Comparison of ENCODE assay signal across 8 cellular contexts in the genomic region with DNA sequence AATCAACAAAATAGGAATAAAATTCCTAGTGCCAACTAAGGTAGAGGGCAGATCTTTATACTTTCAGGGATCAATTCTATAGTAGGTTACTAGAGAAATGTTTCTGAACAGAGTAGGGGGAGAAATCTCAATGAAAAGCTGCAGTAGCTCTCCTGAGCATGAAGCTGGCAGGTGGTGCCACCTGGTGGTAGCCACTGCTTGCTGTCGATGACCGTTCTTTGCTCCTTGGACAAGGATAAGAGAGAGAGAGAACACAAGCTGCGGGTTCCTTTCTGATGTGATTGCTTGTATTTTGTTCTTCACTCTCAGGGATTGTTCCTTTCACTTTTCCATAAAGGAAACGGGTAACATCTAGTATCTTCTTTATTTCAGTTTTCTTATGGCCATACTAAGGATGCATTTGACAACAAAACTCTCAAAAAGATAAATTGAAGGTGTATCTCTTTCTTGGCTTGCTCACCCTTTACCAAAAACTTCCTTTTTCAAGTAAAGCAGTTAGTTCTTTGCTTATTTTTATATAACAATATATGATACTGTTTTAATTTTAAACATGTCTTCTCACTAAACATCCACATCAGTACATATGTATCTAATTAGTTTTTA. TPM values are rescaled to one million over a fixed set of nuclear protein-coding genes. Genes with fewer than 3 reads are reported as not detected.
DNase-seq lines count a peak whose midpoint lies in the region; ATAC-seq and TF ChIP-seq lines count a peak whose summit lies in the region.

No MANE protein-coding gene starts in this region.

- H3K36me3 ChIP-seq in PC-9 (ENCODE audit: low read depth) (no peaks in the 10 kb centered on the region), neutrophil (no peaks in the 10 kb centered on the region)

- CTCF ChIA-PET in PC-9 (lab: Charles Lee): interaction anchor here (0.6 to 1.3 kb wide), 5 partner anchors 13 to 897 kb away, joined by 3 to 8 read pairs (median 5); no protein-coding TSS in a partner anchor

- DNase-seq in DMS153 treated with DMSO at 0.1 percent for 48 hours (lab: John Stamatoyannopoulos, UW; ENCODE audit: unreplicated experiment) (peak; percentile 65), PC-9 (peak; percentile 69 to 73), fibroblast of pulmonary artery (ENCODE audit: low read depth) (peak; percentile 86), ureter (ENCODE audit: low spot score) (peak; percentile 63)
- peak; percentile 51 for DNase-seq in Jurkat, Clone E6-1 (ENCODE audit: low read depth, low spot score)
- peak; percentile 62 for DNase-seq in activated T-cell treated with anti-CD3 and anti-CD28 coated beads, Interleukin-2, amount 50 U/mL, for 1 hour

- H3K9me3 ChIP-seq in PC-9 (ENCODE audit: insufficient read depth, low read depth): no peaks in the 10 kb centered on the region
- no peaks in the 10 kb centered on the region for H3K9me3 ChIP-seq in neutrophil

- H3K79me2 ChIP-seq in PC-9 (ENCODE audit: low read depth): no peaks in the 10 kb centered on the region

- BruUV-seq in PC-9 (replicated peaks; lab: Mats Ljungman, UMichigan): no TSS peak

- no peak overlapping the region for H3K4me2 ChIP-seq in PC-9

- no peak overlapping the region for H2AFZ ChIP-seq in PC-9

- H3F3A ChIP-seq in PC-9 (ENCODE audit: insufficient read depth, low read depth): no peaks in the 10 kb centered on the region

- H3K9me2 ChIP-seq in PC-9 (ENCODE audit: insufficient read depth): no peaks in the 10 kb centered on the region

- no peaks in the 10 kb centered on the region for H3K27me3 ChIP-seq in PC-9 (ENCODE audit: insufficient read depth, low read depth)
- peaks cover 37% of the 10 kb centered on the region for H3K27me3 ChIP-seq in neutrophil

- no peaks in the 10 kb centered on the region for H3K4me1 ChIP-seq in PC-9 (replicated peaks; ENCODE audit: insufficient read depth)
- no peaks in the 10 kb centered on the region for H3K4me1 ChIP-seq in neutrophil (ENCODE audit: control insufficient read depth in 1 of 2, insufficient read depth in 1 of 2, low read depth in 1 of 2, low read length in 1 of 2)

- POLR2A ChIA-PET in PC-9 (lab: Charles Lee; ENCODE audit: unreplicated experiment): interaction anchor here (0.5 to 0.6 kb wide), 3 partner anchors 18 to 98 kb away, joined by 3 to 9 read pairs (median 3); no protein-coding TSS in a partner anchor

- ATAC-seq in GM21423 (IDR thresholded peaks at IDR 0.05; ENCODE audit: unreplicated experiment): peak; percentile 93

- H3K4me3 ChIP-seq in Jurkat, Clone E6-1 (ENCODE audit: low read length): no peak overlapping the region
- no peak overlapping the region for H3K4me3 ChIP-seq in PC-9
- no peak overlapping the region for H3K4me3 ChIP-seq in fibroblast of pulmonary artery (replicated peaks; ENCODE audit: low read depth, low read length)
- H3K4me3 ChIP-seq in neutrophil (ENCODE audit: low read depth in 1 of 2, low read length in 1 of 2): no peak overlapping the region

- intact Hi-C loops in PC-9 (cut with micrococcal nuclease; ENCODE audit: unreplicated experiment): loop anchor here (1.0 to 5.0 kb wide), 6 partner anchors 54 to 936 kb away; no protein-coding TSS in a partner anchor

- TF ChIP-seq CTCF in PC-9 (conservative IDR thresholded peaks at IDR 0.05) (peak; percentile 98), fibroblast of pulmonary artery (IDR thresholded peaks at IDR 0.05; ENCODE audit: low read length, missing control alignments) (peak; percentile 100), neutrophil (IDR thresholded peaks at IDR 0.05) (peak; percentile 24)

- no peaks in the 10 kb centered on the region for H4K20me1 ChIP-seq in PC-9 (ENCODE audit: insufficient read depth)

- H3K27ac ChIP-seq in PC-9 (no peak overlapping the region), neutrophil (no peak overlapping the region)

RNA-seq across cellular contexts. Expression of a gene that starts 18.6 kb away (rescaled TPM):
- 51.0 TPM for polyA plus RNA-seq in Jurkat, Clone E6-1 (2012; ENCODE audit: insufficient read depth, insufficient read length)
- 46.5 and 51.0 TPM in 2 replicates for total RNA-seq in PC-9 (2021)
- total RNA-seq in ureter: 52.9 TPM

Comparison
In these comparisons a context has a peak if more than half of its experiments do, and no peak if none do; other contexts are left out.
1. CTCF ChIP-seq: peak in every context shown above with its lines; median percentile 100 in fibroblast of pulmonary artery; 98 in PC-9; 24 in neutrophil.